25 cellular contexts compared by ENCODE assay signal in the genomic region with DNA sequence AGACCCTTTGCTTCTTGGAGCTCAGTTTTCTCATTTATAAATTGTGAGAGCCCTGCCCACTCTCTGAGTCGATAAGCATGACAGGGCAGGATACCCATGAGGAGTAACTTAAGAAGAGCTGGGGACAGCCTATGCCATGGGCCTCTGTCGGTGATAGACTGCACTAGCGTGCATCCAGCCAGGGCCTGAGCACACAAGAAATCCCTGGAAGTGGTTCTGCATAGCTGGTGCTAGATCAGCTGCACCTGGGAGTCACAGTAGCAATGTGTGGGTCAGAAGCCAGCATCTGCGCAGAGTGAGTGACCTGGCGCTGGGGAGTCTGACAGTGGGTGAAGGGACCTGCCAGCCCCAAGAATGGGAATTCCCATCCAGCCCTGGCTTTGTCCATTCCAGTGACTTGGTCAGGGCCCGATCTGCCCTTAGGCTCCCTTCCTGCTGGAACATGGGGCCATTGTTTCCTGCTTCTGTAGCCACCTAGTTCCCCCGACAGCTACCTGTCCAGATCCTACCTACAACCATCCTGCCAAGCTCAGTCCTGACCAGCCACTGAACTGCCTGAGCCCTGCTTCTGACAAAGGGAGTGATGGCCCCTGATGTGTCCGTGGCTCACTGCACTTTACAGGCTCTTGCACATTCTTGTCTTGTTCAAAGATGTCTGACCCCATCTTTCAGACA. TPM values are rescaled to one million over a fixed set of nuclear protein-coding genes. Genes with fewer than 3 reads are reported as not detected.
DNase-seq lines count a peak whose midpoint lies in the region; ATAC-seq and TF ChIP-seq lines count a peak whose summit lies in the region.
"Had no signal": no experiment of that assay in that cellular context is flagged by ENCODE, and none has a peak within 500 bp of the region (broad histone marks: within the 10 kb centered on the region; RNA-seq: fewer than 3 reads in every experiment).

No MANE protein-coding gene starts in this region.

- H3K27me3 ChIP-seq in Panc1 (ENCODE audit: control insufficient read depth, insufficient read depth, low read length): no peaks in the 10 kb centered on the region
- H3K27me3 ChIP-seq: heart left ventricle, Peyer's patch, right atrium auricular region, SJCRH30, spleen, tibial artery had no signal

- intact Hi-C loops in Panc1 (cut with micrococcal nuclease; ENCODE audit: unreplicated experiment): no loop called here

- H3K9me3 Mint-ChIP-seq in activated naive CD4-positive, alpha-beta T cell treated with anti-CD3 and anti-CD28 coated beads, Interleukin-2, amount 50 U/mL, for 72 hours: no peaks in the 10 kb centered on the region
- H3K9me3 Mint-ChIP-seq in memory B cell: no peaks in the 10 kb centered on the region
- no peaks in the 10 kb centered on the region for H3K9me3 Mint-ChIP-seq in stimulated activated naive CD8-positive, alpha-beta T cell treated with anti-CD3 and anti-CD28 coated beads, Interleukin-15, amount 100 ng/mL, for 72 hours
- H3K9me3 Mint-ChIP-seq in WTC11: no peaks in the 10 kb centered on the region
- H3K9me3 Mint-ChIP-seq: GM23338, naive B cell had no signal

- in situ Hi-C loops in Panc1 (cut with HindIII; ENCODE audit: low pct_unique_long_range_greater_than_20kb, low sequenced_read_pairs): no loop called here

- no peak overlapping the region for H3K4me3 ChIP-seq in Panc1 (ENCODE audit: low read depth in 2 of 2, low read length in 2 of 2)
- H3K4me3 ChIP-seq: GM23338, heart left ventricle, Peyer's patch, right atrium auricular region, SJCRH30, spleen, tibial artery had no signal

- peak; percentile 17 to 24 for ATAC-seq in activated naive CD4-positive, alpha-beta T cell treated with anti-CD3 and anti-CD28 coated beads, Interleukin-2, amount 50 U/mL, for 72 hours
- ATAC-seq in Panc1 (peak; percentile 47), memory B cell (ENCODE audit: low read depth) (no peak), HG03439 (IDR thresholded peaks at IDR 0.05; ENCODE audit: unreplicated experiment) (no peak), GM21786 (IDR thresholded peaks at IDR 0.05; ENCODE audit: unreplicated experiment) (no peak), WTC11 (no peak)
- peak; percentile 41 for ATAC-seq in stimulated activated naive CD8-positive, alpha-beta T cell treated with anti-CD3 and anti-CD28 coated beads, Interleukin-15, amount 100 ng/mL, for 72 hours
- ATAC-seq: GM23338 had no signal

- BruUV-seq in Panc1 (replicated peaks; lab: Mats Ljungman, UMichigan): no TSS peak

- TF ChIP-seq CTCF in Panc1 (IDR thresholded peaks at IDR 0.05) (no peak), WTC11 (IDR thresholded peaks at IDR 0.05) (no peak)

- H3K27ac ChIP-seq in Panc1 (ENCODE audit: low read length): no peak overlapping the region
- H3K27ac ChIP-seq: C4-2B, SJCRH30, spleen, tibial artery had no signal

- CTCF ChIA-PET in Panc1 (lab: Charles Lee): interaction anchor here (0.8 kb wide), 1 partner anchor 84 kb away, joined by 3 read pairs; no protein-coding TSS in a partner anchor
- CTCF ChIA-PET in WTC11 (lab: Charles Lee): interaction anchor here (0.7 to 1.0 kb wide), 3 partner anchors 14 to 98 kb away, joined by 3 read pairs; a partner anchor contains a TSS

- peaks cover 13 to 19% of the 10 kb centered on the region in 2 donors for H3K36me3 Mint-ChIP-seq in activated naive CD4-positive, alpha-beta T cell treated with anti-CD3 and anti-CD28 coated beads, Interleukin-2, amount 50 U/mL, for 72 hours
- H3K36me3 Mint-ChIP-seq in memory B cell (peaks cover 26% of the 10 kb centered on the region), WTC11 (peaks cover 24% of the 10 kb centered on the region)

- H3K4me1 Mint-ChIP-seq in memory B cell (peaks cover 5% of the 10 kb centered on the region), WTC11 (no peaks in the 10 kb centered on the region)
- H3K4me1 Mint-ChIP-seq in stimulated activated naive CD8-positive, alpha-beta T cell treated with anti-CD3 and anti-CD28 coated beads, Interleukin-15, amount 100 ng/mL, for 72 hours: peaks cover 5% of the 10 kb centered on the region
- H3K4me1 Mint-ChIP-seq: GM23338 had no signal

- no peak for DNase-seq in activated naive CD4-positive, alpha-beta T cell treated with anti-CD3 and anti-CD28 coated beads, Interleukin-2, amount 50 U/mL, for 72 hours (ENCODE audit: low spot score in 2 of 2)
- no peak for DNase-seq in activated naive CD4-positive, alpha-beta T cell (lab: John Stamatoyannopoulos, UW)
- DNase-seq in Panc1 (ENCODE audit: low read depth, low spot score) (no peak), memory B cell (ENCODE audit: low spot score in 2 of 2) (no peak), WTC11 (ENCODE audit: low spot score) (no peak)
- DNase-seq in stimulated activated naive CD8-positive, alpha-beta T cell treated with anti-CD3 and anti-CD28 coated beads, Interleukin-15, amount 100 ng/mL, for 72 hours: no peak
- DNase-seq: activated CD4-positive, CD25-positive, alpha-beta regulatory T cell treated with anti-CD3 and anti-CD28 coated beads, Interleukin-2, amount 50 U/mL, for 72 hours; activated effector memory CD4-positive, alpha-beta T cell treated with Interleukin-2 at 50 U/mL for 16 hours; amniotic stem cell; effector CD8-positive, alpha-beta T cell; heart left ventricle; naive B cell; NCI-H510A; SJCRH30; spleen; stimulated activated CD4-positive, alpha-beta T cell treated with anti-CD3 and anti-CD28 coated beads, Interleukin-2, amount 100 ng/mL, for 48 hours; stimulated activated naive CD4-positive, alpha-beta T cell treated with Interleukin-2 at 50 U/mL for 16 hours; T-helper 1 cell; tibial artery had no signal

- POLR2A ChIA-PET in Panc1 (lab: Charles Lee) (no interaction called here), WTC11 (lab: Charles Lee) (no interaction called here)

- no peak overlapping the region for H3K27ac Mint-ChIP-seq in activated naive CD4-positive, alpha-beta T cell treated with anti-CD3 and anti-CD28 coated beads, Interleukin-2, amount 50 U/mL, for 72 hours
- H3K27ac Mint-ChIP-seq in memory B cell: peak overlapping the region; percentile 72
- H3K27ac Mint-ChIP-seq in stimulated activated naive CD8-positive, alpha-beta T cell treated with anti-CD3 and anti-CD28 coated beads, Interleukin-15, amount 100 ng/mL, for 72 hours: peak overlapping the region in 1 of 2 donors; percentile 57
- H3K27ac Mint-ChIP-seq in WTC11: no peak overlapping the region
- H3K27ac Mint-ChIP-seq: GM23338 had no signal

- no peaks in the 10 kb centered on the region for H3K9me3 ChIP-seq in Panc1 (ENCODE audit: control insufficient read depth, insufficient read depth, low read depth, low read length)
- H3K9me3 ChIP-seq: heart left ventricle, Peyer's patch, right atrium auricular region, SJCRH30, spleen, tibial artery had no signal

- H3K4me3 Mint-ChIP-seq in memory B cell (no peak overlapping the region), WTC11 (no peak overlapping the region)
- H3K4me3 Mint-ChIP-seq in stimulated activated naive CD8-positive, alpha-beta T cell treated with anti-CD3 and anti-CD28 coated beads, Interleukin-15, amount 100 ng/mL, for 72 hours: no peak overlapping the region
- H3K4me3 Mint-ChIP-seq: GM23338, naive B cell had no signal

- no peaks in the 10 kb centered on the region for H3K4me1 ChIP-seq in Panc1 (ENCODE audit: control insufficient read depth, insufficient read depth, low read length)
- H3K4me1 ChIP-seq: SJCRH30, tibial artery had no signal

- peaks cover 3% of the 10 kb centered on the region for H3K27me3 Mint-ChIP-seq in memory B cell
- H3K27me3 Mint-ChIP-seq in stimulated activated naive CD8-positive, alpha-beta T cell treated with anti-CD3 and anti-CD28 coated beads, Interleukin-15, amount 100 ng/mL, for 72 hours: no peaks in the 10 kb centered on the region
- no peaks in the 10 kb centered on the region for H3K27me3 Mint-ChIP-seq in WTC11 (ENCODE audit: low read depth)
- H3K27me3 Mint-ChIP-seq: naive B cell had no signal

- peaks cover 11% of the 10 kb centered on the region for H3K36me3 ChIP-seq in Panc1 (ENCODE audit: control insufficient read depth, insufficient read depth, low read length)

TF ChIP-seq in WTC11, 78 proteins besides CTCF, POLR2A, EP300 and RAD21 (continues in another document):
- TF ChIP-seq JUN (CRISPR knock-in tag; IDR thresholded peaks at IDR 0.05): no peak
- TF ChIP-seq, protein P1, sequence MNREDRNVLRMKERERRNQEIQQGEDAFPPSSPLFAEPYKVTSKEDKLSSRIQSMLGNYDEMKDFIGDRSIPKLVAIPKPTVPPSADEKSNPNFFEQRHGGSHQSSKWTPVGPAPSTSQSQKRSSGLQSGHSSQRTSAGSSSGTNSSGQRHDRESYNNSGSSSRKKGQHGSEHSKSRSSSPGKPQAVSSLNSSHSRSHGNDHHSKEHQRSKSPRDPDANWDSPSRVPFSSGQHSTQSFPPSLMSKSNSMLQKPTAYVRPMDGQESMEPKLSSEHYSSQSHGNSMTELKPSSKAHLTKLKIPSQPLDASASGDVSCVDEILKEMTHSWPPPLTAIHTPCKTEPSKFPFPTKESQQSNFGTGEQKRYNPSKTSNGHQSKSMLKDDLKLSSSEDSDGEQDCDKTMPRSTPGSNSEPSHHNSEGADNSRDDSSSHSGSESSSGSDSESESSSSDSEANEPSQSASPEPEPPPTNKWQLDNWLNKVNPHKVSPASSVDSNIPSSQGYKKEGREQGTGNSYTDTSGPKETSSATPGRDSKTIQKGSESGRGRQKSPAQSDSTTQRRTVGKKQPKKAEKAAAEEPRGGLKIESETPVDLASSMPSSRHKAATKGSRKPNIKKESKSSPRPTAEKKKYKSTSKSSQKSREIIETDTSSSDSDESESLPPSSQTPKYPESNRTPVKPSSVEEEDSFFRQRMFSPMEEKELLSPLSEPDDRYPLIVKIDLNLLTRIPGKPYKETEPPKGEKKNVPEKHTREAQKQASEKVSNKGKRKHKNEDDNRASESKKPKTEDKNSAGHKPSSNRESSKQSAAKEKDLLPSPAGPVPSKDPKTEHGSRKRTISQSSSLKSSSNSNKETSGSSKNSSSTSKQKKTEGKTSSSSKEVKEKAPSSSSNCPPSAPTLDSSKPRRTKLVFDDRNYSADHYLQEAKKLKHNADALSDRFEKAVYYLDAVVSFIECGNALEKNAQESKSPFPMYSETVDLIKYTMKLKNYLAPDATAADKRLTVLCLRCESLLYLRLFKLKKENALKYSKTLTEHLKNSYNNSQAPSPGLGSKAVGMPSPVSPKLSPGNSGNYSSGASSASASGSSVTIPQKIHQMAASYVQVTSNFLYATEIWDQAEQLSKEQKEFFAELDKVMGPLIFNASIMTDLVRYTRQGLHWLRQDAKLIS (CRISPR knock-in tag; IDR thresholded peaks at IDR 0.05; ENCODE audit: borderline replicate concordance): no peak
- TF ChIP-seq TEAD1 (CRISPR knock-in tag; IDR thresholded peaks at IDR 0.05): no peak
- no peak for TF ChIP-seq ETV6 (CRISPR knock-in tag; IDR thresholded peaks at IDR 0.05)
- TF ChIP-seq NR3C1 (CRISPR knock-in tag; conservative IDR thresholded peaks at IDR 0.05; ENCODE audit: low read depth): no peak

RNA-seq across cellular contexts. Expression of a gene that starts 35.9 kb away (rescaled TPM):
- total RNA-seq in activated naive CD4-positive, alpha-beta T cell treated with anti-CD3 and anti-CD28 coated beads, Interleukin-2, amount 50 U/mL, for 72 hours: 10 to 100 TPM; 55.9 to 60.0 TPM
- total RNA-seq in Panc1 (2021; ENCODE audit: unreplicated experiment) (41.0 TPM), WTC11 (2021) (57.9 to 66.7 TPM (median 61.3 TPM) in 3 replicates)
- polyA plus RNA-seq in Panc1 (2012; ENCODE audit: insufficient read length): 54.7 TPM

RNA-seq across cellular contexts. Expression of a gene that starts 37.5 kb away (rescaled TPM):
- 100 to 1,000 TPM; 255 to 315 TPM for total RNA-seq in activated naive CD4-positive, alpha-beta T cell treated with anti-CD3 and anti-CD28 coated beads, Interleukin-2, amount 50 U/mL, for 72 hours
- 109 TPM for total RNA-seq in Panc1 (2021; ENCODE audit: unreplicated experiment)
- polyA plus RNA-seq in Panc1 (2012; ENCODE audit: insufficient read length): 115 TPM
- total RNA-seq in WTC11 (2021): 149 to 156 TPM (median 150 TPM) in 3 replicates

Comparison
In these comparisons a context has a peak if more than half of its experiments do, and no peak if none do; other contexts are left out.
1. ATAC-seq: peak in activated naive CD4-positive, alpha-beta T cell treated with anti-CD3 and anti-CD28 coated beads, Interleukin-2, amount 50 U/mL, for 72 hours (2 of 2), Panc1 (single experiment) and stimulated activated naive CD8-positive, alpha-beta T cell treated with anti-CD3 and anti-CD28 coated beads, Interleukin-15, amount 100 ng/mL, for 72 hours (single experiment); none in memory B cell (single experiment), HG03439 (single experiment), GM21786 (single experiment) and WTC11 (single experiment).